ENCODE assay signal across 15 cellular contexts in the genomic region with DNA sequence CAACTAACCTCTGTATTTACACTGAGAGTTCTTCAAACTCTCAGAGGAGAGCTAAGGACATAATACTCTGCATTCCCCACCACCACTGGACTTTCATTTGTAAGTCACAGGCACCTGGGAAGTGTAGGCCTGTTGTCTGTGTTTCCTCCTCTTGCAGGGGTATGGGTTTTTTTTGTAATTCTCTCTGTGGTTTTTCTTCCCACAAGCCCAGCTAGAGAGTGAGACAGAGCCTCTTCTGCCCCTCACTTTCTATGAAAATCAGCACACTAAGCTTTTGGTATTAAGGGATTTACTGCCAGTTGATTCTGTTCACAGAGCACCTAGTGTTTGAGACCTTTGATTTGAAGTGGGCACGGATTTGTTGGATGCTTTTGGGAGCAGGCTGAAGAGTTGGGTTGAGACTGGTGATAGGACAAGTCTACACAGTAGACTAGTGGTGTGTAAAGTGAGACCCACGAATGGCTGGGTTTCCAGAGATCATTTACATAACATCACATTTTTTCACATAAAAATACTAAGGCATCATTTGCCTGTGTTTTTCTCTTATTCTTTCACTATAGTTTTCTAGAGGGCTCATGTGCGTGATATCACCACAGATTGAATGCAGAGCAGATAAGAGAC. TPM values are rescaled to one million over a fixed set of nuclear protein-coding genes. Genes with fewer than 3 reads are reported as not detected.
A peak's percentile ranks its signal among the peaks of the same experiment; 100 is the strongest.
DNase-seq lines count a peak whose midpoint lies in the region; ATAC-seq and TF ChIP-seq lines count a peak whose summit lies in the region.
"Had no signal": no experiment of that assay in that cellular context is flagged by ENCODE, and none has a peak within 500 bp of the region (broad histone marks: within the 10 kb centered on the region; RNA-seq: fewer than 3 reads in every experiment).

No MANE protein-coding gene starts in this region.

- H3K27ac Mint-ChIP-seq in GM23338 (no peak overlapping the region), neural progenitor cell (no peak overlapping the region)

- no peak for TF ChIP-seq CTCF in GM23338 (conservative IDR thresholded peaks at IDR 0.05; ENCODE audit: low read depth in 2 of 2)
- no peak for TF ChIP-seq CTCF in neural progenitor cell (IDR thresholded peaks at IDR 0.05)

- ATAC-seq in GM19328 (IDR thresholded peaks at IDR 0.05; ENCODE audit: unreplicated experiment) (peak; percentile 81), GM23338 (no peak), HG03108 (IDR thresholded peaks at IDR 0.05; ENCODE audit: unreplicated experiment) (peak; percentile 79)
- ATAC-seq: mucosa of descending colon had no signal

- DNase-seq in GM23338 (ENCODE audit: low spot score) (no peak), neural progenitor cell (ENCODE audit: low spot score) (no peak), activated gamma-delta T cell treated with Interleukin-2 at 50 U/mL for 16 hours (no peak), substantia nigra (lab: John Stamatoyannopoulos, UW) (no peak), NCI-H226 (no peak), NCI-H2171 treated with DMSO at 0.1 percent for 48 hours (lab: John Stamatoyannopoulos, UW) (no peak)
- DNase-seq: activated CD4-positive, alpha-beta T cell treated with anti-CD3 and anti-CD28 coated beads, Interleukin-2, amount 50 U/mL, for 4 hours; mucosa of descending colon; NCI-H187 treated with DMSO at 0.1 percent for 48 hours; posterior cingulate gyrus; SIG-M5; T-helper 9 cell had no signal

- no peaks in the 10 kb centered on the region for H3K9me3 ChIP-seq in neural progenitor cell (ENCODE audit: low read depth)
- H3K9me3 ChIP-seq: mucosa of descending colon had no signal

- no peak overlapping the region for H3K4me3 ChIP-seq in GM23338
- no peak overlapping the region for H3K4me3 ChIP-seq in neural progenitor cell
- H3K4me3 ChIP-seq: BLaER1 treated with 17β-estradiol and CSF1 and Interleukin-3, amounts not matched to agents 10 nM and 100 nM; mucosa of descending colon had no signal

- H3K36me3 Mint-ChIP-seq in GM23338 (ENCODE audit: low read depth) (no peaks in the 10 kb centered on the region), neural progenitor cell (no peaks in the 10 kb centered on the region)

- no peaks in the 10 kb centered on the region for H3K27me3 Mint-ChIP-seq in GM23338 (ENCODE audit: insufficient read depth, low read depth, poor library complexity)
- H3K27me3 Mint-ChIP-seq in neural progenitor cell (ENCODE audit: insufficient read depth, low read depth), result no peaks in the 10 kb centered on the region

- no peaks in the 10 kb centered on the region for H3K27me3 ChIP-seq in GM23338 (ENCODE audit: insufficient read depth)
- H3K27me3 ChIP-seq in neural progenitor cell, result no peaks in the 10 kb centered on the region
- H3K27me3 ChIP-seq: BLaER1 treated with 17β-estradiol and CSF1 and Interleukin-3, amounts not matched to agents 10 nM and 100 nM had no signal

- H3K27ac ChIP-seq in GM23338 (ENCODE audit: low read depth) (no peak overlapping the region), neural progenitor cell (no peak overlapping the region), substantia nigra (ENCODE audit: low read depth, low read length, poor library complexity, severe bottlenecking) (no peak overlapping the region)
- H3K27ac ChIP-seq: BLaER1 treated with 17β-estradiol and CSF1 and Interleukin-3, amounts not matched to agents 10 nM and 100 nM had no signal

- peak overlapping the region; percentile 49; the same call in 1 of the 2 replicates for H2AFZ ChIP-seq in GM23338
- H2AFZ ChIP-seq in neural progenitor cell (replicated peaks), result peak overlapping the region; percentile 57

- no peak overlapping the region for H3K4me3 Mint-ChIP-seq in GM23338
- no peak overlapping the region for H3K4me3 Mint-ChIP-seq in neural progenitor cell

- H3K4me1 ChIP-seq in GM23338 (ENCODE audit: insufficient read depth), result no peaks in the 10 kb centered on the region
- H3K4me1 ChIP-seq in neural progenitor cell, result no peaks in the 10 kb centered on the region

- H3K4me1 Mint-ChIP-seq in GM23338 (no peaks in the 10 kb centered on the region), neural progenitor cell (no peaks in the 10 kb centered on the region)

- H3K9ac ChIP-seq in neural progenitor cell, result no peak overlapping the region
- H3K9ac ChIP-seq: BLaER1 treated with 17β-estradiol and CSF1 and Interleukin-3, amounts not matched to agents 10 nM and 100 nM had no signal

- H3K36me3 ChIP-seq in GM23338 (ENCODE audit: insufficient read depth) (no peaks in the 10 kb centered on the region), neural progenitor cell (no peaks in the 10 kb centered on the region)
- H3K36me3 ChIP-seq: BLaER1 treated with 17β-estradiol and CSF1 and Interleukin-3, amounts not matched to agents 10 nM and 100 nM had no signal

- H3F3A ChIP-seq in GM23338 (replicated peaks; ENCODE audit: low read depth) (no peaks in the 10 kb centered on the region), neural progenitor cell (ENCODE audit: low read depth) (no peaks in the 10 kb centered on the region)

- peaks cover 10% of the 10 kb centered on the region; the same call in 2 of the 3 replicates for H3K9me3 Mint-ChIP-seq in GM23338
- peaks cover 4% of the 10 kb centered on the region for H3K9me3 Mint-ChIP-seq in neural progenitor cell

- H3K79me2 ChIP-seq in GM23338 (replicated peaks; ENCODE audit: insufficient read depth) (no peaks in the 10 kb centered on the region), neural progenitor cell (ENCODE audit: low read depth) (no peaks in the 10 kb centered on the region)

- H4K20me1 ChIP-seq in GM23338 (replicated peaks; ENCODE audit: insufficient read depth) (no peaks in the 10 kb centered on the region), neural progenitor cell (ENCODE audit: low read depth) (no peaks in the 10 kb centered on the region)
- H4K20me1 ChIP-seq: BLaER1 treated with 17β-estradiol and CSF1 and Interleukin-3, amounts not matched to agents 10 nM and 100 nM had no signal

- H3K9me2 ChIP-seq in GM23338 (ENCODE audit: insufficient read depth), result no peaks in the 10 kb centered on the region; the same call in 1 of the 2 replicates

- H3K4me2 ChIP-seq in GM23338 (no peak overlapping the region), neural progenitor cell (no peak overlapping the region)
- H3K4me2 ChIP-seq: BLaER1 treated with 17β-estradiol and CSF1 and Interleukin-3, amounts not matched to agents 10 nM and 100 nM had no signal

TF ChIP-seq in GM23338, 12 proteins besides CTCF, POLR2A, EP300 and RAD21 (continues in another document):
- TF ChIP-seq JUNB (IDR thresholded peaks at IDR 0.05; ENCODE audit: unreplicated experiment) (no peak), ZNF114 (CRISPR knock-in tag; IDR thresholded peaks at IDR 0.05) (no peak), POLR2AphosphoS5 (IDR thresholded peaks at IDR 0.05; ENCODE audit: low read depth) (no peak)
- TF ChIP-seq, protein P1, sequence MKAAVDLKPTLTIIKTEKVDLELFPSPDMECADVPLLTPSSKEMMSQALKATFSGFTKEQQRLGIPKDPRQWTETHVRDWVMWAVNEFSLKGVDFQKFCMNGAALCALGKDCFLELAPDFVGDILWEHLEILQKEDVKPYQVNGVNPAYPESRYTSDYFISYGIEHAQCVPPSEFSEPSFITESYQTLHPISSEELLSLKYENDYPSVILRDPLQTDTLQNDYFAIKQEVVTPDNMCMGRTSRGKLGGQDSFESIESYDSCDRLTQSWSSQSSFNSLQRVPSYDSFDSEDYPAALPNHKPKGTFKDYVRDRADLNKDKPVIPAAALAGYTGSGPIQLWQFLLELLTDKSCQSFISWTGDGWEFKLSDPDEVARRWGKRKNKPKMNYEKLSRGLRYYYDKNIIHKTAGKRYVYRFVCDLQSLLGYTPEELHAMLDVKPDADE (IDR thresholded peaks at IDR 0.05), result no peak
- TF ChIP-seq, protein P2, sequence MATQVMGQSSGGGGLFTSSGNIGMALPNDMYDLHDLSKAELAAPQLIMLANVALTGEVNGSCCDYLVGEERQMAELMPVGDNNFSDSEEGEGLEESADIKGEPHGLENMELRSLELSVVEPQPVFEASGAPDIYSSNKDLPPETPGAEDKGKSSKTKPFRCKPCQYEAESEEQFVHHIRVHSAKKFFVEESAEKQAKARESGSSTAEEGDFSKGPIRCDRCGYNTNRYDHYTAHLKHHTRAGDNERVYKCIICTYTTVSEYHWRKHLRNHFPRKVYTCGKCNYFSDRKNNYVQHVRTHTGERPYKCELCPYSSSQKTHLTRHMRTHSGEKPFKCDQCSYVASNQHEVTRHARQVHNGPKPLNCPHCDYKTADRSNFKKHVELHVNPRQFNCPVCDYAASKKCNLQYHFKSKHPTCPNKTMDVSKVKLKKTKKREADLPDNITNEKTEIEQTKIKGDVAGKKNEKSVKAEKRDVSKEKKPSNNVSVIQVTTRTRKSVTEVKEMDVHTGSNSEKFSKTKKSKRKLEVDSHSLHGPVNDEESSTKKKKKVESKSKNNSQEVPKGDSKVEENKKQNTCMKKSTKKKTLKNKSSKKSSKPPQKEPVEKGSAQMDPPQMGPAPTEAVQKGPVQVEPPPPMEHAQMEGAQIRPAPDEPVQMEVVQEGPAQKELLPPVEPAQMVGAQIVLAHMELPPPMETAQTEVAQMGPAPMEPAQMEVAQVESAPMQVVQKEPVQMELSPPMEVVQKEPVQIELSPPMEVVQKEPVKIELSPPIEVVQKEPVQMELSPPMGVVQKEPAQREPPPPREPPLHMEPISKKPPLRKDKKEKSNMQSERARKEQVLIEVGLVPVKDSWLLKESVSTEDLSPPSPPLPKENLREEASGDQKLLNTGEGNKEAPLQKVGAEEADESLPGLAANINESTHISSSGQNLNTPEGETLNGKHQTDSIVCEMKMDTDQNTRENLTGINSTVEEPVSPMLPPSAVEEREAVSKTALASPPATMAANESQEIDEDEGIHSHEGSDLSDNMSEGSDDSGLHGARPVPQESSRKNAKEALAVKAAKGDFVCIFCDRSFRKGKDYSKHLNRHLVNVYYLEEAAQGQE (IDR thresholded peaks at IDR 0.05; ENCODE audit: unreplicated experiment), result no peak

RNA-seq across cellular contexts. Expression of a gene that starts 28.9 kb away (rescaled TPM):
- total RNA-seq in GM23338 (2014; rRNA removed; shearing (Covaris generic)), result 4.3 and 4.7 TPM in 2 replicates
- 1.7 and 1.9 TPM in 2 replicates for polyA plus RNA-seq in GM23338 (2016; fragmentation: Nextera tagmentation; extraction: Ambion mirVana)
- 4.7 and 9.1 TPM in 2 replicates for total RNA-seq in neural progenitor cell (ENCODE audit: low replicate concordance)
